In genomic region chr14:46574236-46574970, GRCh38 we compare ENCODE assay signal across 24 cellular contexts.
DNase-seq lines count a peak whose midpoint lies in the region; ATAC-seq, FAIRE-seq and TF ChIP-seq lines count a peak whose summit lies in the region.
"Had no signal": no experiment of that assay in that cellular context is flagged by ENCODE, and none has a peak within 500 bp of the region (broad histone marks: within the 10 kb centered on the region; RNA-seq: fewer than 3 reads in every experiment).

No MANE protein-coding gene starts in this region.

- POLR2A ChIA-PET in MCF 10A (lab: Yijun Ruan, JAX) (no interaction called here), RWPE1 (lab: Yijun Ruan, JAX; ENCODE audit: low non-redundant PET) (no interaction called here)

- CTCF ChIA-PET in MCF 10A (lab: Yijun Ruan, JAX) (no interaction called here), RWPE1 (lab: Yijun Ruan, JAX) (interaction anchor here (0.6 kb wide), 1 partner anchor 484 kb away, joined by 4 read pairs; no protein-coding TSS in a partner anchor)

- no peaks in the 10 kb centered on the region for H3K4me1 ChIP-seq in breast epithelium

- intact Hi-C loops in MCF 10A (cut with micrococcal nuclease) (no loop called here), breast epithelium (cut with DNase I; ENCODE audit: low total_unique reads) (no loop called here)

- no peaks in the 10 kb centered on the region for H3K36me3 Mint-ChIP-seq in MCF 10A (ENCODE audit: insufficient read depth, unreplicated experiment)
- H3K36me3 Mint-ChIP-seq in T-helper 2 cell treated with Interferon-gamma antibody and Interleukin-4, amounts not matched to agents 5 μg/mL and 100 μg/mL, for 36 hours (ENCODE audit: low read depth) = no peaks in the 10 kb centered on the region
- H3K36me3 Mint-ChIP-seq: activated CD8-positive, alpha-beta memory T cell treated with anti-CD3 and anti-CD28 coated beads, Interleukin-2, amount 10 ng/mL, durations not matched to agents 7 days and 5 days; brain; CD8-positive, alpha-beta T cell; stimulated activated naive B cell treated with anti-CD40 and anti-IgM and Interleukin-4, amounts not matched to agents 10 μg/mL and 1 μg/mL and 100 μg/mL, for 72 hours had no signal

- no peaks in the 10 kb centered on the region for H3K9me3 Mint-ChIP-seq in MCF 10A (ENCODE audit: unreplicated experiment)
- peaks cover 4% of the 10 kb centered on the region for H3K9me3 Mint-ChIP-seq in T-helper 2 cell treated with Interferon-gamma antibody and Interleukin-4, amounts not matched to agents 5 μg/mL and 100 μg/mL, for 36 hours
- H3K9me3 Mint-ChIP-seq: stimulated activated naive B cell treated with anti-CD40 and anti-IgM and Interleukin-4, amounts not matched to agents 10 μg/mL and 1 μg/mL and 100 μg/mL, for 72 hours had no signal

- no peak overlapping the region for H3K27ac ChIP-seq in breast epithelium
- H3K27ac ChIP-seq in RWPE1 = no peak overlapping the region

- no peaks in the 10 kb centered on the region for H3K27me3 ChIP-seq in breast epithelium
- H3K27me3 ChIP-seq: spleen had no signal

- no peak for TF ChIP-seq POLR2A in breast epithelium (IDR thresholded peaks at IDR 0.05)

- no peak for ATAC-seq in HG02884 (IDR thresholded peaks at IDR 0.05; ENCODE audit: unreplicated experiment)
- ATAC-seq: activated CD8-positive, alpha-beta memory T cell treated with anti-CD3 and anti-CD28 coated beads, Interleukin-2, amount 10 ng/mL, durations not matched to agents 7 days and 5 days; CD8-positive, alpha-beta T cell; HepG2; stimulated activated naive B cell treated with anti-CD40 and anti-IgM and Interleukin-4, amounts not matched to agents 10 μg/mL and 1 μg/mL and 100 μg/mL, for 72 hours had no signal

- no peaks in the 10 kb centered on the region for H3K36me3 ChIP-seq in breast epithelium
- H3K36me3 ChIP-seq: spleen had no signal

- DNase-seq in MCF 10A (ENCODE audit: unreplicated experiment) (peak; percentile 17), breast epithelium (ENCODE audit: low spot score in 2 of 2) (no peak), RWPE1 (ENCODE audit: low spot score) (peak; percentile 2), epithelial cell of esophagus (ENCODE audit: low read depth) (peak; percentile 57), urothelium cell line (ENCODE audit: low spot score) (no peak), retina (no peak)
- DNase-seq in T-helper 2 cell treated with Interferon-gamma antibody and Interleukin-4, amounts not matched to agents 5 μg/mL and 100 μg/mL, for 36 hours (ENCODE audit: low spot score) = no peak
- DNase-seq: activated CD4-positive, CD25-positive, alpha-beta regulatory T cell; activated CD8-positive, alpha-beta memory T cell treated with anti-CD3 and anti-CD28 coated beads, Interleukin-2, amount 10 ng/mL, durations not matched to agents 7 days and 5 days; activated naive CD4-positive, alpha-beta T cell; CD8-positive, alpha-beta T cell; effector CD4-positive, alpha-beta T cell; EL; GOT3; NCI-H1105 treated with DMSO at 0.1 percent for 48 hours; OCI-M1; posterior cingulate gyrus; spleen; stimulated activated naive B cell treated with anti-CD40 and anti-IgM and Interleukin-4, amounts not matched to agents 10 μg/mL and 1 μg/mL and 100 μg/mL, for 72 hours; trophoblast cell had no signal

- TF ChIP-seq CTCF in MCF 10A (IDR thresholded peaks at IDR 0.05; ENCODE audit: unreplicated experiment) (no peak), breast epithelium (IDR thresholded peaks at IDR 0.05) (no peak), RWPE1 (conservative IDR thresholded peaks at IDR 0.05; ENCODE audit: low read depth) (no peak), epithelial cell of esophagus (IDR thresholded peaks at IDR 0.05; ENCODE audit: insufficient read depth, low read depth, low read length, missing control alignments) (no peak)

- H3K4me3 ChIP-seq in breast epithelium (no peak overlapping the region), epithelial cell of esophagus (ENCODE audit: low read length) (no peak overlapping the region)
- H3K4me3 ChIP-seq: spleen had no signal

- peaks cover 77% of the 10 kb centered on the region for H3K27me3 Mint-ChIP-seq in MCF 10A (ENCODE audit: insufficient read depth, unreplicated experiment)
- H3K27me3 Mint-ChIP-seq in T-helper 2 cell treated with Interferon-gamma antibody and Interleukin-4, amounts not matched to agents 5 μg/mL and 100 μg/mL, for 36 hours (ENCODE audit: low read depth) = no peaks in the 10 kb centered on the region
- H3K27me3 Mint-ChIP-seq: activated CD8-positive, alpha-beta memory T cell treated with anti-CD3 and anti-CD28 coated beads, Interleukin-2, amount 10 ng/mL, durations not matched to agents 7 days and 5 days; brain; stimulated activated naive B cell treated with anti-CD40 and anti-IgM and Interleukin-4, amounts not matched to agents 10 μg/mL and 1 μg/mL and 100 μg/mL, for 72 hours had no signal

- peak; percentile 65 for FAIRE-seq in urothelium cell line (lab: Jason Lieb, UNC)
- FAIRE-seq: A204.1, HepG2 had no signal

- H3K4me1 Mint-ChIP-seq in MCF 10A (ENCODE audit: insufficient read depth, unreplicated experiment) = no peaks in the 10 kb centered on the region
- no peaks in the 10 kb centered on the region for H3K4me1 Mint-ChIP-seq in T-helper 2 cell treated with Interferon-gamma antibody and Interleukin-4, amounts not matched to agents 5 μg/mL and 100 μg/mL, for 36 hours (ENCODE audit: low read depth)
- H3K4me1 Mint-ChIP-seq: activated CD8-positive, alpha-beta memory T cell treated with anti-CD3 and anti-CD28 coated beads, Interleukin-2, amount 10 ng/mL, durations not matched to agents 7 days and 5 days; brain had no signal

- H3K4me3 Mint-ChIP-seq in MCF 10A (ENCODE audit: unreplicated experiment) = no peak overlapping the region
- H3K4me3 Mint-ChIP-seq in T-helper 2 cell treated with Interferon-gamma antibody and Interleukin-4, amounts not matched to agents 5 μg/mL and 100 μg/mL, for 36 hours = no peak overlapping the region
- H3K4me3 Mint-ChIP-seq: activated CD8-positive, alpha-beta memory T cell treated with anti-CD3 and anti-CD28 coated beads, Interleukin-2, amount 10 ng/mL, durations not matched to agents 7 days and 5 days; brain; CD8-positive, alpha-beta T cell; stimulated activated naive B cell treated with anti-CD40 and anti-IgM and Interleukin-4, amounts not matched to agents 10 μg/mL and 1 μg/mL and 100 μg/mL, for 72 hours had no signal

- no TSS peak for BruUV-seq in MCF 10A (replicated peaks; lab: Mats Ljungman, UMichigan)

- no peaks in the 10 kb centered on the region for H3K9me3 ChIP-seq in breast epithelium

- H3K27ac Mint-ChIP-seq in MCF 10A (ENCODE audit: low read depth, unreplicated experiment) = no peak overlapping the region
- no peak overlapping the region for H3K27ac Mint-ChIP-seq in T-helper 2 cell treated with Interferon-gamma antibody and Interleukin-4, amounts not matched to agents 5 μg/mL and 100 μg/mL, for 36 hours
- H3K27ac Mint-ChIP-seq: activated CD8-positive, alpha-beta memory T cell treated with anti-CD3 and anti-CD28 coated beads, Interleukin-2, amount 10 ng/mL, durations not matched to agents 7 days and 5 days; CD8-positive, alpha-beta T cell; stimulated activated naive B cell treated with anti-CD40 and anti-IgM and Interleukin-4, amounts not matched to agents 10 μg/mL and 1 μg/mL and 100 μg/mL, for 72 hours had no signal

Comparison
In these comparisons a context has a peak if more than half of its experiments do, and no peak if none do; other contexts are left out.
1. DNase-seq: peak in MCF 10A (single experiment), RWPE1 (single experiment) and epithelial cell of esophagus (single experiment); none in breast epithelium (0 of 2), urothelium cell line (single experiment), T-helper 2 cell treated with Interferon-gamma antibody and Interleukin-4, amounts not matched to agents 5 μg/mL and 100 μg/mL, for 36 hours (single experiment) and retina (single experiment).